10 cellular contexts compared by ENCODE assay signal in the genomic region with DNA sequence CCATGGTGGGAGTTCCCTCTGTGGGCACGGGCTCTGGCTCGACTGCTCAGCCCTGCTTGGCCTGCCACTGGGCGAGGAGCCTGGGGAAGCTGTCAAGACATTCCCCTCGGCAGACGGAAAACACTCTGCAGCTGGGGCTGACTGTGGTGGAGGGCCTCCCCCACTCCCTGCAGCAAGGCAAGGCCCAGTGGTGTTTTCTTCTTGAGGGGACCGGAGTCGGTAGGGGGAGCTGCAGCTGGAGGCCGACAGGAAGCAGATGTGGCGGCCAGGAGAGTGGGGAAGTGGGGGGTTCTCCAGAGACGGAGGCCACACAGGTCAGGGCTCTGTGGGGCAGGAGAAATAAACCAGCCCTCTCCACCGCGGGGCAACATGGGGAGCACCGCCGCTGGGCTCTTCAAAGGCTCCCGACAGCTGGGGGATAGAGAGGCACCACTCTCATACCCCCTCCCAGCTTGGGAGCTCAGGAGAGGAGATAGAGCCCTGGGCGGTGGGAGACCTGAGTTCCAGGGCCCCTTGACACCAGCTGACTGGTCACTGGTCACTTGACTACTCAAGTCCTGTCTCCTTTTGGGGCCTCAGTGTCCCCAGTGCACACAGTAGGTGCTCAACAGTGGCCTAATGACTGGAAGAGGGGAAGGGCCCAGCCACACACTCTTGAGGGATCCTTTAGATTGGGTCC. TPM values are rescaled to one million over a fixed set of nuclear protein-coding genes. Genes with fewer than 3 reads are reported as not detected.
DNase-seq lines count a peak whose midpoint lies in the region; ATAC-seq, FAIRE-seq and TF ChIP-seq lines count a peak whose summit lies in the region.
"Had no signal": no experiment of that assay in that cellular context is flagged by ENCODE, and none has a peak within 500 bp of the region (broad histone marks: within the 10 kb centered on the region; RNA-seq: fewer than 3 reads in every experiment).

No MANE protein-coding gene starts in this region.

- no peak overlapping the region for H3K4me3 ChIP-seq in kidney (ENCODE audit: low read length in 2 of 2)
- H3K4me3 ChIP-seq in suprapubic skin, result no peak overlapping the region

- CTCF ChIA-PET in activated CD4-positive, alpha-beta memory T cell treated with anti-CD3 and anti-CD28 coated beads for 36 hours (lab: Charles Lee), result no interaction called here
- CTCF ChIA-PET in activated CD4-positive, alpha-beta memory T cell treated with anti-CD3 and anti-CD28 coated beads, Interleukin-2, amount 10 ng/mL, durations not matched to agents 7 days and 5 days (lab: Charles Lee), result interaction anchor here (0.8 to 1.2 kb wide), 3 partner anchors 9 to 49 kb away, joined by 3 read pairs; no protein-coding TSS in a partner anchor
- CTCF ChIA-PET in activated CD8-positive, alpha-beta T cell treated with anti-CD3 and anti-CD28 coated beads, Interleukin-2, amount 10 ng/mL, durations not matched to agents 7 days and 5 days (lab: Charles Lee), result interaction anchor here (0.8 to 7.4 kb wide), 6 partner anchors 9 to 97 kb away, joined by 3 to 36 read pairs (median 3); no protein-coding TSS in a partner anchor

- no peaks in the 10 kb centered on the region for H3K9me3 Mint-ChIP-seq in activated CD4-positive, alpha-beta memory T cell treated with anti-CD3 and anti-CD28 coated beads for 36 hours
- H3K9me3 Mint-ChIP-seq in activated CD4-positive, alpha-beta memory T cell treated with anti-CD3 and anti-CD28 coated beads, Interleukin-2, amount 10 ng/mL, durations not matched to agents 7 days and 5 days, result no peaks in the 10 kb centered on the region
- H3K9me3 Mint-ChIP-seq in activated CD8-positive, alpha-beta T cell treated with anti-CD3 and anti-CD28 coated beads, Interleukin-2, amount 10 ng/mL, durations not matched to agents 7 days and 5 days (ENCODE audit: insufficient read depth), result no peaks in the 10 kb centered on the region
- H3K9me3 Mint-ChIP-seq in activated T-helper 2 cell treated with anti-CD3 and anti-CD28 coated beads, Interferon-gamma antibody, Interleukin-2, Interleukin-4, amounts not matched to agents 10 μg/mL and 5 μg/mL and 100 μg/mL, durations not matched to agents 14 hours and 24 hours and 36 hours, result no peaks in the 10 kb centered on the region
- H3K9me3 Mint-ChIP-seq: naive B cell had no signal

- H3K36me3 Mint-ChIP-seq in activated CD4-positive, alpha-beta memory T cell treated with anti-CD3 and anti-CD28 coated beads for 36 hours, result no peaks in the 10 kb centered on the region
- H3K36me3 Mint-ChIP-seq in activated CD4-positive, alpha-beta memory T cell treated with anti-CD3 and anti-CD28 coated beads, Interleukin-2, amount 10 ng/mL, durations not matched to agents 7 days and 5 days (ENCODE audit: low read depth), result no peaks in the 10 kb centered on the region
- H3K36me3 Mint-ChIP-seq in activated CD8-positive, alpha-beta T cell treated with anti-CD3 and anti-CD28 coated beads, Interleukin-2, amount 10 ng/mL, durations not matched to agents 7 days and 5 days (ENCODE audit: low read depth), result no peaks in the 10 kb centered on the region
- H3K36me3 Mint-ChIP-seq in activated T-helper 2 cell treated with anti-CD3 and anti-CD28 coated beads, Interferon-gamma antibody, Interleukin-2, Interleukin-4, amounts not matched to agents 10 μg/mL and 5 μg/mL and 100 μg/mL, durations not matched to agents 14 hours and 24 hours and 36 hours (ENCODE audit: low read depth), result no peaks in the 10 kb centered on the region
- H3K36me3 Mint-ChIP-seq: naive B cell had no signal

- WGBS in suprapubic skin, result 69% methylated on average over 14 of the region's 16 CpGs

- ATAC-seq in activated CD8-positive, alpha-beta T cell treated with anti-CD3 and anti-CD28 coated beads, Interleukin-2, amount 10 ng/mL, durations not matched to agents 7 days and 5 days, result peak; percentile 34
- ATAC-seq in HG03196 (IDR thresholded peaks at IDR 0.05; ENCODE audit: unreplicated experiment), result no peak

- no peak for TF ChIP-seq POLR2A in suprapubic skin (IDR thresholded peaks at IDR 0.05)

- intact Hi-C loops in activated CD4-positive, alpha-beta memory T cell treated with anti-CD3 and anti-CD28 coated beads for 36 hours (cut with micrococcal nuclease), result no loop called here
- intact Hi-C loops in kidney (cut with DNase I), result no loop called here
- intact Hi-C loops in activated T-helper 2 cell treated with anti-CD3 and anti-CD28 coated beads, Interferon-gamma antibody, Interleukin-2, Interleukin-4, amounts not matched to agents 10 μg/mL and 5 μg/mL and 100 μg/mL, durations not matched to agents 14 hours and 24 hours and 36 hours (cut with micrococcal nuclease), result no loop called here

- POLR2A ChIA-PET in activated CD4-positive, alpha-beta memory T cell treated with anti-CD3 and anti-CD28 coated beads for 36 hours (lab: Charles Lee), result interaction anchor here (0.7 kb wide), 1 partner anchor 16 kb away, joined by 3 read pairs; no protein-coding TSS in a partner anchor
- POLR2A ChIA-PET in activated CD4-positive, alpha-beta memory T cell treated with anti-CD3 and anti-CD28 coated beads, Interleukin-2, amount 10 ng/mL, durations not matched to agents 7 days and 5 days (lab: Charles Lee), result no interaction called here
- POLR2A ChIA-PET in activated CD8-positive, alpha-beta T cell treated with anti-CD3 and anti-CD28 coated beads, Interleukin-2, amount 10 ng/mL, durations not matched to agents 7 days and 5 days (lab: Charles Lee), result interaction anchor here (0.6 kb wide), 1 partner anchor 73 kb away, joined by 3 read pairs; no protein-coding TSS in a partner anchor

- H3K4me1 ChIP-seq in kidney (ENCODE audit: control insufficient read depth in 1 of 2, insufficient read depth in 1 of 2, low read depth in 1 of 2, low read length in 2 of 2) (no peaks in the 10 kb centered on the region), suprapubic skin (peaks cover 11% of the 10 kb centered on the region)

- H3K27ac ChIP-seq in kidney (ENCODE audit: low read depth in 2 of 2, low read length in 2 of 2) (no peak overlapping the region), suprapubic skin (no peak overlapping the region)
- H3K27ac ChIP-seq: KMS-11 had no signal

- DNase-seq in activated CD4-positive, alpha-beta memory T cell treated with anti-CD3 and anti-CD28 coated beads for 36 hours, result peak; percentile 8
- no peak for DNase-seq in activated CD4-positive, alpha-beta memory T cell treated with anti-CD3 and anti-CD28 coated beads, Interleukin-2, amount 10 ng/mL, durations not matched to agents 7 days and 5 days
- DNase-seq in activated CD8-positive, alpha-beta T cell treated with anti-CD3 and anti-CD28 coated beads, Interleukin-2, amount 10 ng/mL, durations not matched to agents 7 days and 5 days, result no peak
- DNase-seq in kidney (peak; percentile 74), suprapubic skin (ENCODE audit: low spot score in 2 of 2) (peak; percentile 60 to 75), frontal cortex (ENCODE audit: low spot score in 2 of 2) (no peak)
- no peak for DNase-seq in activated T-helper 2 cell treated with anti-CD3 and anti-CD28 coated beads, Interferon-gamma antibody, Interleukin-2, Interleukin-4, amounts not matched to agents 10 μg/mL and 5 μg/mL and 100 μg/mL, durations not matched to agents 14 hours and 24 hours and 36 hours (ENCODE audit: low spot score)
- DNase-seq: naive B cell had no signal

- no peak overlapping the region for H3K27ac Mint-ChIP-seq in activated CD4-positive, alpha-beta memory T cell treated with anti-CD3 and anti-CD28 coated beads for 36 hours
- no peak overlapping the region for H3K27ac Mint-ChIP-seq in activated CD4-positive, alpha-beta memory T cell treated with anti-CD3 and anti-CD28 coated beads, Interleukin-2, amount 10 ng/mL, durations not matched to agents 7 days and 5 days
- no peak overlapping the region for H3K27ac Mint-ChIP-seq in activated CD8-positive, alpha-beta T cell treated with anti-CD3 and anti-CD28 coated beads, Interleukin-2, amount 10 ng/mL, durations not matched to agents 7 days and 5 days
- H3K27ac Mint-ChIP-seq in activated T-helper 2 cell treated with anti-CD3 and anti-CD28 coated beads, Interferon-gamma antibody, Interleukin-2, Interleukin-4, amounts not matched to agents 10 μg/mL and 5 μg/mL and 100 μg/mL, durations not matched to agents 14 hours and 24 hours and 36 hours, result no peak overlapping the region
- H3K27ac Mint-ChIP-seq: naive B cell had no signal

- no peak for TF ChIP-seq EP300 in suprapubic skin (IDR thresholded peaks at IDR 0.05)

- H3K36me3 ChIP-seq in kidney (ENCODE audit: control insufficient read depth in 1 of 2, insufficient read depth in 2 of 2, low read length in 2 of 2) (peaks cover 0 to 3% of the 10 kb centered on the region in 2 donors), suprapubic skin (peaks cover 18% of the 10 kb centered on the region)

- H3K27me3 ChIP-seq in suprapubic skin, result no peaks in the 10 kb centered on the region

- FAIRE-seq in kidney (lab: Jason Lieb, UNC) (no peak), frontal cortex (lab: Jason Lieb, UNC) (no peak)

- no peaks in the 10 kb centered on the region for H3K9me3 ChIP-seq in kidney (ENCODE audit: control insufficient read depth in 1 of 2, low read length in 2 of 2)
- H3K9me3 ChIP-seq in suprapubic skin, result no peaks in the 10 kb centered on the region

- TF ChIP-seq CTCF in kidney (IDR thresholded peaks at IDR 0.05; ENCODE audit: borderline replicate concordance, extremely low read depth, insufficient read depth) (no peak), suprapubic skin (IDR thresholded peaks at IDR 0.05) (peak in 1 of 2 donors; percentile 6)

- no peaks in the 10 kb centered on the region for H3K27me3 Mint-ChIP-seq in activated CD4-positive, alpha-beta memory T cell treated with anti-CD3 and anti-CD28 coated beads for 36 hours
- no peaks in the 10 kb centered on the region for H3K27me3 Mint-ChIP-seq in activated CD4-positive, alpha-beta memory T cell treated with anti-CD3 and anti-CD28 coated beads, Interleukin-2, amount 10 ng/mL, durations not matched to agents 7 days and 5 days
- H3K27me3 Mint-ChIP-seq in activated CD8-positive, alpha-beta T cell treated with anti-CD3 and anti-CD28 coated beads, Interleukin-2, amount 10 ng/mL, durations not matched to agents 7 days and 5 days (ENCODE audit: low read depth), result no peaks in the 10 kb centered on the region
- peaks cover 4% of the 10 kb centered on the region for H3K27me3 Mint-ChIP-seq in activated T-helper 2 cell treated with anti-CD3 and anti-CD28 coated beads, Interferon-gamma antibody, Interleukin-2, Interleukin-4, amounts not matched to agents 10 μg/mL and 5 μg/mL and 100 μg/mL, durations not matched to agents 14 hours and 24 hours and 36 hours (ENCODE audit: low read depth)

- no peak overlapping the region for H3K4me3 Mint-ChIP-seq in activated CD4-positive, alpha-beta memory T cell treated with anti-CD3 and anti-CD28 coated beads for 36 hours
- no peak overlapping the region for H3K4me3 Mint-ChIP-seq in activated CD4-positive, alpha-beta memory T cell treated with anti-CD3 and anti-CD28 coated beads, Interleukin-2, amount 10 ng/mL, durations not matched to agents 7 days and 5 days
- H3K4me3 Mint-ChIP-seq in activated CD8-positive, alpha-beta T cell treated with anti-CD3 and anti-CD28 coated beads, Interleukin-2, amount 10 ng/mL, durations not matched to agents 7 days and 5 days, result no peak overlapping the region
- no peak overlapping the region for H3K4me3 Mint-ChIP-seq in activated T-helper 2 cell treated with anti-CD3 and anti-CD28 coated beads, Interferon-gamma antibody, Interleukin-2, Interleukin-4, amounts not matched to agents 10 μg/mL and 5 μg/mL and 100 μg/mL, durations not matched to agents 14 hours and 24 hours and 36 hours (ENCODE audit: low read depth)

- no peak overlapping the region for H3K9ac ChIP-seq in kidney (ENCODE audit: low read length in 2 of 2)
- H3K9ac ChIP-seq: KMS-11 had no signal

- no peaks in the 10 kb centered on the region for H3K4me1 Mint-ChIP-seq in activated CD4-positive, alpha-beta memory T cell treated with anti-CD3 and anti-CD28 coated beads for 36 hours (ENCODE audit: low read depth)
- H3K4me1 Mint-ChIP-seq in activated CD4-positive, alpha-beta memory T cell treated with anti-CD3 and anti-CD28 coated beads, Interleukin-2, amount 10 ng/mL, durations not matched to agents 7 days and 5 days, result no peaks in the 10 kb centered on the region
- peaks cover 5% of the 10 kb centered on the region for H3K4me1 Mint-ChIP-seq in activated CD8-positive, alpha-beta T cell treated with anti-CD3 and anti-CD28 coated beads, Interleukin-2, amount 10 ng/mL, durations not matched to agents 7 days and 5 days (ENCODE audit: low read depth)
- H3K4me1 Mint-ChIP-seq in activated T-helper 2 cell treated with anti-CD3 and anti-CD28 coated beads, Interferon-gamma antibody, Interleukin-2, Interleukin-4, amounts not matched to agents 10 μg/mL and 5 μg/mL and 100 μg/mL, durations not matched to agents 14 hours and 24 hours and 36 hours (ENCODE audit: low read depth), result peaks cover 3% of the 10 kb centered on the region

RNA-seq across cellular contexts. Expression of a gene that starts 43.4 kb away (rescaled TPM):
- total RNA-seq in activated CD4-positive, alpha-beta memory T cell treated with anti-CD3 and anti-CD28 coated beads for 36 hours, result 10 to 100 TPM; 87.2 to 94.0 TPM
- 10 to 100 TPM; 80.7 to 88.4 TPM for total RNA-seq in activated CD4-positive, alpha-beta memory T cell treated with anti-CD3 and anti-CD28 coated beads, Interleukin-2, amount 10 ng/mL, durations not matched to agents 7 days and 5 days
- 10 to 100 TPM; 74.7 to 77.7 TPM for total RNA-seq in activated CD8-positive, alpha-beta T cell treated with anti-CD3 and anti-CD28 coated beads, Interleukin-2, amount 10 ng/mL, durations not matched to agents 7 days and 5 days
- total RNA-seq in kidney, result 36.7 TPM
- 120 TPM for polyA plus RNA-seq in kidney (ENCODE audit: insufficient read depth, low read depth, low replicate concordance)
- 10 to 100 TPM; 41.0 to 92.8 (median 71.1) TPM for total RNA-seq in suprapubic skin
- total RNA-seq in frontal cortex, result 5.7 TPM
- total RNA-seq in activated T-helper 2 cell treated with anti-CD3 and anti-CD28 coated beads, Interferon-gamma antibody, Interleukin-2, Interleukin-4, amounts not matched to agents 10 μg/mL and 5 μg/mL and 100 μg/mL, durations not matched to agents 14 hours and 24 hours and 36 hours, result 119 and 120 TPM in 2 replicates

RNA-seq across cellular contexts. Expression of a gene that starts 54.7 kb away (rescaled TPM):
- under 1 TPM; 0.77 to 1.00 TPM for total RNA-seq in activated CD4-positive, alpha-beta memory T cell treated with anti-CD3 and anti-CD28 coated beads for 36 hours
- total RNA-seq in activated CD4-positive, alpha-beta memory T cell treated with anti-CD3 and anti-CD28 coated beads, Interleukin-2, amount 10 ng/mL, durations not matched to agents 7 days and 5 days, result 1 to 10 TPM; 1.5 TPM
- total RNA-seq in activated CD8-positive, alpha-beta T cell treated with anti-CD3 and anti-CD28 coated beads, Interleukin-2, amount 10 ng/mL, durations not matched to agents 7 days and 5 days, result 1 to 10 TPM; 1.7 to 1.8 TPM
- 21.3 TPM for total RNA-seq in kidney
- polyA plus RNA-seq in kidney (ENCODE audit: insufficient read depth, low read depth, low replicate concordance), result 8.4 TPM
- 10 to 100 TPM in 2 of 4 donors, 1 to 10 TPM in 2; 8.9 to 17.3 (median 12.8) TPM for total RNA-seq in suprapubic skin
- total RNA-seq in frontal cortex, result 4.1 TPM
- total RNA-seq in activated T-helper 2 cell treated with anti-CD3 and anti-CD28 coated beads, Interferon-gamma antibody, Interleukin-2, Interleukin-4, amounts not matched to agents 10 μg/mL and 5 μg/mL and 100 μg/mL, durations not matched to agents 14 hours and 24 hours and 36 hours, result 2.1 and 2.6 TPM in 2 replicates

Comparison
In these comparisons a context has a peak if more than half of its experiments do, and no peak if none do; other contexts are left out.
1. DNase-seq: peak in activated CD4-positive, alpha-beta memory T cell treated with anti-CD3 and anti-CD28 coated beads for 36 hours (single experiment), kidney (single experiment) and suprapubic skin (2 of 2); none in activated CD4-positive, alpha-beta memory T cell treated with anti-CD3 and anti-CD28 coated beads, Interleukin-2, amount 10 ng/mL, durations not matched to agents 7 days and 5 days (single experiment), activated CD8-positive, alpha-beta T cell treated with anti-CD3 and anti-CD28 coated beads, Interleukin-2, amount 10 ng/mL, durations not matched to agents 7 days and 5 days (single experiment), frontal cortex (0 of 2) and activated T-helper 2 cell treated with anti-CD3 and anti-CD28 coated beads, Interferon-gamma antibody, Interleukin-2, Interleukin-4, amounts not matched to agents 10 μg/mL and 5 μg/mL and 100 μg/mL, durations not matched to agents 14 hours and 24 hours and 36 hours (single experiment).